Comparison of ENCODE assay signal across 1 cellular context in the genomic region with DNA sequence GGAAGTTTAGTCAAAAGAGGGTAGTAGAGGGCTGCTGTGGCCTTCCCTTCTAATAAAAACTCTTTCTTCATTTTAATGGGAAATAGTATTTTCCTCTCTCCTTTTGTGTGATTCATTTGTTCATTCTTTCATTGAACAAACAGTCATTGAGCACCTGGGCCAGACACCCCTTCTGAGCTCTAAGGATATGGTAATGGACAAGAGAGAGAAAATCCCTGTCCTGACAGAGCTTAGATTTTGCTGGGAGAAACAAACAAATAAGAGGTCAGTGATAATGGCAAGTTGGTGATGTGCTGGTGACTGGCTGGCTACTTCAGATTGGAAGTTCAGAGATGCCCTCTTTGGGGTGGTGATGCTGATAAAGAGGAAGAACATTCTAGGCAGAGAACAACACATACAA.
TF ChIP-seq lines count a peak whose summit lies in the region.

No MANE protein-coding gene starts in this region.

TF ChIP-seq in WTC11, 78 proteins besides CTCF, POLR2A, EP300 and RAD21 (continued from another document):
- TF ChIP-seq, protein P1, sequence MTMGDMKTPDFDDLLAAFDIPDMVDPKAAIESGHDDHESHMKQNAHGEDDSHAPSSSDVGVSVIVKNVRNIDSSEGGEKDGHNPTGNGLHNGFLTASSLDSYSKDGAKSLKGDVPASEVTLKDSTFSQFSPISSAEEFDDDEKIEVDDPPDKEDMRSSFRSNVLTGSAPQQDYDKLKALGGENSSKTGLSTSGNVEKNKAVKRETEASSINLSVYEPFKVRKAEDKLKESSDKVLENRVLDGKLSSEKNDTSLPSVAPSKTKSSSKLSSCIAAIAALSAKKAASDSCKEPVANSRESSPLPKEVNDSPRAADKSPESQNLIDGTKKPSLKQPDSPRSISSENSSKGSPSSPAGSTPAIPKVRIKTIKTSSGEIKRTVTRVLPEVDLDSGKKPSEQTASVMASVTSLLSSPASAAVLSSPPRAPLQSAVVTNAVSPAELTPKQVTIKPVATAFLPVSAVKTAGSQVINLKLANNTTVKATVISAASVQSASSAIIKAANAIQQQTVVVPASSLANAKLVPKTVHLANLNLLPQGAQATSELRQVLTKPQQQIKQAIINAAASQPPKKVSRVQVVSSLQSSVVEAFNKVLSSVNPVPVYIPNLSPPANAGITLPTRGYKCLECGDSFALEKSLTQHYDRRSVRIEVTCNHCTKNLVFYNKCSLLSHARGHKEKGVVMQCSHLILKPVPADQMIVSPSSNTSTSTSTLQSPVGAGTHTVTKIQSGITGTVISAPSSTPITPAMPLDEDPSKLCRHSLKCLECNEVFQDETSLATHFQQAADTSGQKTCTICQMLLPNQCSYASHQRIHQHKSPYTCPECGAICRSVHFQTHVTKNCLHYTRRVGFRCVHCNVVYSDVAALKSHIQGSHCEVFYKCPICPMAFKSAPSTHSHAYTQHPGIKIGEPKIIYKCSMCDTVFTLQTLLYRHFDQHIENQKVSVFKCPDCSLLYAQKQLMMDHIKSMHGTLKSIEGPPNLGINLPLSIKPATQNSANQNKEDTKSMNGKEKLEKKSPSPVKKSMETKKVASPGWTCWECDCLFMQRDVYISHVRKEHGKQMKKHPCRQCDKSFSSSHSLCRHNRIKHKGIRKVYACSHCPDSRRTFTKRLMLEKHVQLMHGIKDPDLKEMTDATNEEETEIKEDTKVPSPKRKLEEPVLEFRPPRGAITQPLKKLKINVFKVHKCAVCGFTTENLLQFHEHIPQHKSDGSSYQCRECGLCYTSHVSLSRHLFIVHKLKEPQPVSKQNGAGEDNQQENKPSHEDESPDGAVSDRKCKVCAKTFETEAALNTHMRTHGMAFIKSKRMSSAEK (CRISPR knock-in tag; IDR thresholded peaks at IDR 0.05; ENCODE audit: borderline replicate concordance), result no peak
- TF ChIP-seq ZNF138 (CRISPR knock-in tag; conservative IDR thresholded peaks at IDR 0.05), result no peak
- TF ChIP-seq, protein P2, sequence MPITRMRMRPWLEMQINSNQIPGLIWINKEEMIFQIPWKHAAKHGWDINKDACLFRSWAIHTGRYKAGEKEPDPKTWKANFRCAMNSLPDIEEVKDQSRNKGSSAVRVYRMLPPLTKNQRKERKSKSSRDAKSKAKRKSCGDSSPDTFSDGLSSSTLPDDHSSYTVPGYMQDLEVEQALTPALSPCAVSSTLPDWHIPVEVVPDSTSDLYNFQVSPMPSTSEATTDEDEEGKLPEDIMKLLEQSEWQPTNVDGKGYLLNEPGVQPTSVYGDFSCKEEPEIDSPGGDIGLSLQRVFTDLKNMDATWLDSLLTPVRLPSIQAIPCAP (CRISPR knock-in tag; IDR thresholded peaks at IDR 0.05), result no peak
- TF ChIP-seq CBFB (CRISPR knock-in tag; IDR thresholded peaks at IDR 0.05; ENCODE audit: low read depth), result no peak
